In the genomic region with DNA sequence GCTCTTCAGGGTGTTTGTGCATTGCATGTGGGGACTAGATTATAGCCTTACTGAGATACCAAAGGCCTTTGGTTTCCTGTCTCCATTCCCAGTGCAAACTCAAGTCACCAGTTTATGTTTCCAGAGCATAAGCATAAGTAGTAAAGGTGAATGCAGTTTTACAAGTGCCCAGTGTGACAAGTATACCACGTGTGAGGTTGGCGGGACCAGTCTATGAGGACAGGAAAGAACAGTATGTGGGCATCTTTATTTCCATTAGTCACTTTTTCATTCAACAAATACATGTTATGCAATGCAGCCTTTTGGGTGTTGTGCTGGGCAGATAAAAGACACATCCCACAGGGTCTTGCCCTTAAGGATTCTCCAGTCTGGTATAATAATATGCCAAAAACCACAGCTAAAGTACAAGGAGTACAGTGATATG, we compare ENCODE assay signal across 8 cellular contexts.
DNase-seq lines count a peak whose midpoint lies in the region; ATAC-seq and TF ChIP-seq lines count a peak whose summit lies in the region.

No MANE protein-coding gene starts in this region.

- H3K36me3 Mint-ChIP-seq in brain: peaks cover 10% of the 10 kb centered on the region

- intact Hi-C loops in uterus (cut with DNase I; ENCODE audit: low total_unique reads): no loop called here

- DNase-seq in activated T-cell treated with anti-CD3 and anti-CD28 coated beads for 4 hours (peak; percentile 28), uterus (no peak), HAP-1 (ENCODE audit: low spot score in 2 of 2) (no peak), DMS114 treated with DMSO at 0.1 percent for 48 hours (lab: John Stamatoyannopoulos, UW; ENCODE audit: unreplicated experiment) (no peak)
- no peak for DNase-seq in activated T-cell treated with anti-CD3 and anti-CD28 coated beads, Interleukin-2, amount 50 U/mL, for 1 hour

- ATAC-seq in GM18511 (IDR thresholded peaks at IDR 0.05; ENCODE audit: unreplicated experiment): no peak

- H3K9me3 ChIP-seq in muscle layer of duodenum (ENCODE audit: control insufficient read depth in 1 of 2, low read length in 2 of 2) (no peaks in the 10 kb centered on the region), uterus (no peaks in the 10 kb centered on the region), HAP-1 (no peaks in the 10 kb centered on the region)

- peaks cover 5% of the 10 kb centered on the region for H3K27me3 Mint-ChIP-seq in brain

- H3K27ac ChIP-seq in muscle layer of duodenum (ENCODE audit: low read length): peak overlapping the region; percentile 96
- peak overlapping the region; percentile 90 to 99 for H3K27ac ChIP-seq in uterus

- in situ Hi-C loops in HAP-1 (cut with MboI; ENCODE audit: low sequenced_read_pairs): no loop called here

- H3K4me3 ChIP-seq in muscle layer of duodenum (ENCODE audit: low read depth in 1 of 2, low read length in 2 of 2) (no peak overlapping the region), uterus (peak overlapping the region in 1 of 2 donors; percentile 66), HAP-1 (no peak overlapping the region)

- no peak for TF ChIP-seq CTCF in brain (conservative IDR thresholded peaks at IDR 0.05)
- TF ChIP-seq CTCF in uterus (IDR thresholded peaks at IDR 0.05): no peak

- H3K4me1 ChIP-seq in muscle layer of duodenum (ENCODE audit: control insufficient read depth in 1 of 2, insufficient read depth in 2 of 2, low read length in 2 of 2) (peaks cover 32 to 34% of the 10 kb centered on the region in 2 donors), uterus (no peaks in the 10 kb centered on the region), HAP-1 (peaks cover 85% of the 10 kb centered on the region)

- H3K4me3 Mint-ChIP-seq in brain: peak overlapping the region; percentile 80 to 92 (median 82)

- TF ChIP-seq POLR2A in uterus (IDR thresholded peaks at IDR 0.05): no peak

- peak overlapping the region; percentile 9 to 98 (median 95) for H3K27ac Mint-ChIP-seq in brain

- H3K36me3 ChIP-seq in muscle layer of duodenum (ENCODE audit: control insufficient read depth in 1 of 2, insufficient read depth in 2 of 2, low read length in 2 of 2) (peaks cover 11 to 52% of the 10 kb centered on the region in 2 donors), uterus (no peaks in the 10 kb centered on the region), HAP-1 (replicated peaks) (peaks cover 6% of the 10 kb centered on the region)

- peaks cover 95% of the 10 kb centered on the region for H3K4me1 Mint-ChIP-seq in brain

- peaks cover 0 to 2% (median 0%) of the 10 kb centered on the region in 5 experiments for H3K9me3 Mint-ChIP-seq in brain

- H3K27me3 ChIP-seq in muscle layer of duodenum (ENCODE audit: low read depth, low read length) (no peaks in the 10 kb centered on the region), uterus (no peaks in the 10 kb centered on the region), HAP-1 (ENCODE audit: low read depth) (no peaks in the 10 kb centered on the region)
